ENCODE assay signal across 8 cellular contexts in genomic region chr1:15950763-15951295, GRCh38. TPM values are rescaled to one million over a fixed set of nuclear protein-coding genes. Genes with fewer than 3 reads are reported as not detected.
A peak's percentile ranks its signal among the peaks of the same experiment; 100 is the strongest.
DNase-seq lines count a peak whose midpoint lies in the region; ATAC-seq and TF ChIP-seq lines count a peak whose summit lies in the region.

No MANE protein-coding gene starts in this region.

- intact Hi-C loops in spleen (cut with DNase I; ENCODE audit: low total_unique reads), result no loop called here

- H3K4me1 Mint-ChIP-seq in activated CD8-positive, alpha-beta T cell treated with anti-CD3 and anti-CD28 coated beads, Interleukin-2, amount 10 ng/mL, durations not matched to agents 7 days and 5 days (ENCODE audit: low read depth), result peaks cover 73% of the 10 kb centered on the region

- no peaks in the 10 kb centered on the region for H3K9me3 Mint-ChIP-seq in activated CD8-positive, alpha-beta T cell treated with anti-CD3 and anti-CD28 coated beads, Interleukin-2, amount 10 ng/mL, durations not matched to agents 7 days and 5 days (ENCODE audit: insufficient read depth)

- H3K36me3 ChIP-seq in HEK293 (ENCODE audit: control insufficient read depth in 2 of 2, insufficient read depth in 1 of 2, low read length in 2 of 2) (peaks cover 0 to 67% of the 10 kb centered on the region in 2 experiments; a peak in 2 of 3 replicates), spleen (peaks cover 2 to 43% (median 22%) of the 10 kb centered on the region in 6 donors)

- H3K4me3 ChIP-seq in HEK293 (ENCODE audit: low read depth, low read length) (no peak overlapping the region), spleen (no peak overlapping the region)

- H3K4me1 ChIP-seq in HEK293 (ENCODE audit: control insufficient read depth, insufficient read depth, low read length) (peaks cover 12% of the 10 kb centered on the region), spleen (peaks cover 56 to 97% (median 78%) of the 10 kb centered on the region in 6 donors)

- no peaks in the 10 kb centered on the region for H3K9me3 ChIP-seq in HEK293 (ENCODE audit: control insufficient read depth, insufficient read depth, low read depth, low read length)
- no peaks in the 10 kb centered on the region for H3K9me3 ChIP-seq in spleen

- 36 to 54% (median 47%) methylated on average over 10 of the region's 10 CpGs for WGBS in spleen, 5 donors

- TF ChIP-seq CTCF in HEK293 (tag by site-specific recombination; IDR thresholded peaks at IDR 0.05) (no peak), spleen (IDR thresholded peaks at IDR 0.05 in 8 of 11, conservative IDR thresholded peaks at IDR 0.05 in 3 of 11) (no peak), GM10266 (IDR thresholded peaks at IDR 0.05; ENCODE audit: control insufficient read depth, insufficient read depth, low read depth, missing control alignments) (no peak)

- POLR2A ChIA-PET in HEK293 (lab: Yijun Ruan, JAX), result interaction anchor here (0.6 to 2.2 kb wide), 3 partner anchors 25 to 118 kb away, joined by 3 to 6 read pairs (median 3); partner anchors contain the start of gene ZBTB17
- POLR2A ChIA-PET in activated CD8-positive, alpha-beta T cell treated with anti-CD3 and anti-CD28 coated beads, Interleukin-2, amount 10 ng/mL, durations not matched to agents 7 days and 5 days (lab: Charles Lee), result interaction anchor here (1.2 to 2.6 kb wide), 3 partner anchors 9 to 117 kb away, joined by 4 to 12 read pairs (median 8); no protein-coding TSS in a partner anchor

- no peak for TF ChIP-seq POLR2A in spleen (IDR thresholded peaks at IDR 0.05)

- no peaks in the 10 kb centered on the region for H3K27me3 Mint-ChIP-seq in activated CD8-positive, alpha-beta T cell treated with anti-CD3 and anti-CD28 coated beads, Interleukin-2, amount 10 ng/mL, durations not matched to agents 7 days and 5 days (ENCODE audit: low read depth)

- H3K27ac ChIP-seq in HEK293 (ENCODE audit: extremely low read depth, low read depth, low read length) (peak overlapping the region; percentile 54; the same call in 1 of the 2 replicates), epithelial cell of prostate (peak overlapping the region; percentile 98), spleen (peak overlapping the region; percentile 64 to 91 (median 85))

- peak; percentile 65 for DNase-seq in activated CD8-positive, alpha-beta T cell treated with anti-CD3 and anti-CD28 coated beads, Interleukin-2, amount 10 ng/mL, durations not matched to agents 7 days and 5 days
- DNase-seq in epithelial cell of prostate (ENCODE audit: low read depth, low spot score) (no peak), spleen (no peak), NCI-H2107 (lab: John Stamatoyannopoulos, UW) (no peak), putamen (ENCODE audit: low spot score) (no peak), GM10266 (ENCODE audit: extremely low spot score) (no peak)

- peak overlapping the region; percentile 0 for H3K4me3 Mint-ChIP-seq in activated CD8-positive, alpha-beta T cell treated with anti-CD3 and anti-CD28 coated beads, Interleukin-2, amount 10 ng/mL, durations not matched to agents 7 days and 5 days

- ATAC-seq in activated CD8-positive, alpha-beta T cell treated with anti-CD3 and anti-CD28 coated beads, Interleukin-2, amount 10 ng/mL, durations not matched to agents 7 days and 5 days, result peak; percentile 17
- no peak for ATAC-seq in HG03439 (IDR thresholded peaks at IDR 0.05; ENCODE audit: unreplicated experiment)

- peak overlapping the region; percentile 68 for H3K27ac Mint-ChIP-seq in activated CD8-positive, alpha-beta T cell treated with anti-CD3 and anti-CD28 coated beads, Interleukin-2, amount 10 ng/mL, durations not matched to agents 7 days and 5 days

- peaks cover 31% of the 10 kb centered on the region for H3K36me3 Mint-ChIP-seq in activated CD8-positive, alpha-beta T cell treated with anti-CD3 and anti-CD28 coated beads, Interleukin-2, amount 10 ng/mL, durations not matched to agents 7 days and 5 days (ENCODE audit: low read depth)

- CTCF ChIA-PET in HEK293 (lab: Yijun Ruan, JAX), result interaction anchor here (0.5 to 3.1 kb wide), 6 partner anchors 13 to 159 kb away, joined by 3 to 19 read pairs (median 3); no protein-coding TSS in a partner anchor
- CTCF ChIA-PET in activated CD8-positive, alpha-beta T cell treated with anti-CD3 and anti-CD28 coated beads, Interleukin-2, amount 10 ng/mL, durations not matched to agents 7 days and 5 days (lab: Charles Lee), result interaction anchor here (0.9 to 1.9 kb wide), 6 partner anchors 8 to 355 kb away, joined by 3 to 7 read pairs (median 4); partner anchors contain the start of gene ZBTB17

- H3K27me3 ChIP-seq in spleen (replicated peaks in 1 of 7), result no peaks in the 10 kb centered on the region

TF ChIP-seq in HEK293, 187 proteins besides CTCF, POLR2A, EP300 and RAD21 (continues in another document):
- TF ChIP-seq PRDM1 (tag by site-specific recombination; IDR thresholded peaks at IDR 0.05) (peak; percentile 81), KLF17 (tag by site-specific recombination; IDR thresholded peaks at IDR 0.05) (peak; percentile 89; the same call in 1 of the 2 replicates), ZFHX2 (tag by site-specific recombination; conservative IDR thresholded peaks at IDR 0.05) (peak; percentile 98), ZBTB8A (tag by site-specific recombination; IDR thresholded peaks at IDR 0.05) (peak; percentile 59), SP7 (tag by site-specific recombination; IDR thresholded peaks at IDR 0.05) (peak; percentile 73; the same call in 1 of the 2 replicates), ELK4 (IDR thresholded peaks at IDR 0.05; ENCODE audit: borderline replicate concordance, low read depth, low read length) (no peak), ZNF398 (tag by site-specific recombination; IDR thresholded peaks at IDR 0.05) (peak; percentile 38; the same call in 1 of the 2 replicates), FEZF1 (tag by site-specific recombination; IDR thresholded peaks at IDR 0.05) (peak; percentile 86), ZNF112 (tag by site-specific recombination; IDR thresholded peaks at IDR 0.05) (no peak), ZNF449 (tag by site-specific recombination; IDR thresholded peaks at IDR 0.05) (0 out of 2 replicates have a peak, but pooled peaks have one; percentile 28), KLF8 (tag by site-specific recombination; IDR thresholded peaks at IDR 0.05) (0 out of 2 replicates have a peak, but pooled peaks have one; percentile 16), ZNF37A (tag by site-specific recombination; IDR thresholded peaks at IDR 0.05) (no peak)

RNA-seq across cellular contexts. Expression of gene ZBTB17, which starts 25.1 kb away (rescaled TPM):
- total RNA-seq in activated CD8-positive, alpha-beta T cell treated with anti-CD3 and anti-CD28 coated beads, Interleukin-2, amount 10 ng/mL, durations not matched to agents 7 days and 5 days, result 10 to 100 TPM; 32.3 to 33.3 TPM
- total RNA-seq in spleen, result 10 to 100 TPM; 36.8 to 73.4 (median 52.1) TPM
- polyA plus RNA-seq in spleen, result 100 to 1,000 TPM in 2 of 3 donors, 10 to 100 TPM in 1; 46.5 to 139 (median 111) TPM

RNA-seq across cellular contexts. Expression of gene SRARP, which starts 53.2 kb away (rescaled TPM):
- not detected for total RNA-seq in activated CD8-positive, alpha-beta T cell treated with anti-CD3 and anti-CD28 coated beads, Interleukin-2, amount 10 ng/mL, durations not matched to agents 7 days and 5 days
- total RNA-seq in spleen, result not detected
- polyA plus RNA-seq in spleen, result not detected
